ENCODE assay signal across 8 cellular contexts in genomic region chr3:4303187-4304123, GRCh38. TPM values are rescaled to one million over a fixed set of nuclear protein-coding genes. Genes with fewer than 3 reads are reported as not detected.
DNase-seq lines count a peak whose midpoint lies in the region; ATAC-seq and TF ChIP-seq lines count a peak whose summit lies in the region.

Gene SETMAR (plus strand): TSS chr3:4303369. CDS start chr3:4303371, 2 bp downstream.

- H3K4me3 Mint-ChIP-seq in CD4-positive, alpha-beta T cell, result peak within 1 kb of the TSS; percentile 95

- ATAC-seq in CD4-positive, alpha-beta T cell (ENCODE audit: poor library complexity), result peak; percentile 92
- ATAC-seq in GM19438 (IDR thresholded peaks at IDR 0.05; ENCODE audit: low read depth, unreplicated experiment) (peak; percentile 97), HG03571 (IDR thresholded peaks at IDR 0.05; ENCODE audit: unreplicated experiment) (peak; percentile 98)

- DNase-seq in CD4-positive, alpha-beta T cell, result peak; percentile 69 to 84 (median 76)
- DNase-seq in NCI-H82 treated with DMSO at 0.1 percent for 48 hours (lab: John Stamatoyannopoulos, UW; ENCODE audit: unreplicated experiment) (peak; percentile 47), medulla oblongata (ENCODE audit: extremely low spot score) (peak; percentile 95)
- peak; percentile 94 for DNase-seq in activated CD8-positive, alpha-beta memory T cell treated with anti-CD3 and anti-CD28 coated beads for 24 hours
- DNase-seq in effector CD8-positive, alpha-beta T cell (lab: John Stamatoyannopoulos, UW), result peak; percentile 74
- DNase-seq in stimulated activated CD8-positive, alpha-beta memory T cell treated with anti-CD3 and anti-CD28 coated beads, Interleukin-12 subunit alpha, Interleukin-12 subunit beta, amount 100 ng/mL, for 1 hour (ENCODE audit: low read depth), result peak; percentile 67

- H3K27ac ChIP-seq in CD4-positive, alpha-beta T cell (ENCODE audit: low read depth, low read length), result peak within 1 kb of the TSS; percentile 80

- no peaks in the 10 kb centered on the region for H3K9me3 ChIP-seq in CD4-positive, alpha-beta T cell (ENCODE audit: control insufficient read depth, low read length)

- TF ChIP-seq CTCF in CD4-positive, alpha-beta T cell (IDR thresholded peaks at IDR 0.05), result no peak

- H3K36me3 Mint-ChIP-seq in CD4-positive, alpha-beta T cell (ENCODE audit: low read depth), result peaks cover 28% of the 10 kb centered on the region

- CTCF ChIA-PET in CD4-positive, alpha-beta T cell (lab: Charles Lee), result interaction anchor here (1.9 kb wide), 1 partner anchor 47 kb away, joined by 8 read pairs; no protein-coding TSS in a partner anchor

- H3K4me1 Mint-ChIP-seq in CD4-positive, alpha-beta T cell (ENCODE audit: low read depth), result peaks cover 41% of the 10 kb centered on the region

- no peaks in the 10 kb centered on the region for H3K27me3 ChIP-seq in CD4-positive, alpha-beta T cell (ENCODE audit: control insufficient read depth, insufficient read depth, low read length)

- H3K9me3 Mint-ChIP-seq in CD4-positive, alpha-beta T cell, result no peaks in the 10 kb centered on the region

- H3K27me3 Mint-ChIP-seq in CD4-positive, alpha-beta T cell, result no peaks in the 10 kb centered on the region

- POLR2A ChIA-PET in CD4-positive, alpha-beta T cell (lab: Charles Lee), result interaction anchor here (0.7 to 1.8 kb wide), 2 partner anchors 190 to 1125 kb away, joined by 3 to 7 read pairs; partner anchors contain the start of gene ITPR1

- peak within 1 kb of the TSS; percentile 94 for H3K27ac Mint-ChIP-seq in CD4-positive, alpha-beta T cell

- intact Hi-C loops in CD4-positive, alpha-beta T cell (cut with DNase I, micrococcal nuclease), result loop anchor here in 1 of 2 experiments (2.0 to 5.0 kb wide), 4 partner anchors 164 to 1126 kb away; partner anchors contain the start of genes CRBN, EDEM1, ITPR1 and SUMF1

RNA-seq across cellular contexts. Expression of gene SETMAR, which starts in this region (rescaled TPM):
- 1 to 10 TPM; 9.1 to 9.2 TPM for total RNA-seq in CD4-positive, alpha-beta T cell

Comparison
In these comparisons a context has a peak if more than half of its experiments do, and no peak if none do; other contexts are left out.
1. Peak in every context shown above with its lines: DNase-seq, ATAC-seq and H3K27ac ChIP-seq.